Comparison of ENCODE assay signal across 32 cellular contexts in the genomic region with DNA sequence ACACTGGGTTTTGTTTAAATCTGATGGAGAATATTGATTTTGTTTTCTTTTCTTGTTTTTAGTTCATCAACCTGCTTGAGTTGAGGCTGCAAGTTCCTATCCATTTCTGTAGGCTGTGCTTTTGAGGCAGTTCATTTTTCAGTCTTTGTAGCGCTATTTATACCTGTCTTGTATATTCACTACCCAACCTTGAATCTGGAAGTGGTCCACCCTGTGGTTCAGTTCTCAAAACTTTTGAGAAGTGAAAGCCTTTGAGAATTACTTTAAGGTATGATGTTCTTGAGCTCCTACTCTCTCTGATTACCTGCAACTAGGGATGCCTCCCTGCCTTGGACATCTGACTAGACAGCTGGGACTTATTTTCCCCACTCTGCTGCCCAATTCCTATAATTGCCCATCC. TPM values are rescaled to one million over a fixed set of nuclear protein-coding genes. Genes with fewer than 3 reads are reported as not detected.
DNase-seq lines count a peak whose midpoint lies in the region; ATAC-seq and TF ChIP-seq lines count a peak whose summit lies in the region.
"Had no signal": no experiment of that assay in that cellular context is flagged by ENCODE, and none has a peak within 500 bp of the region (broad histone marks: within the 10 kb centered on the region; RNA-seq: fewer than 3 reads in every experiment).

No MANE protein-coding gene starts in this region.

- CTCF ChIA-PET in activated CD8-positive, alpha-beta memory T cell treated with anti-CD3 and anti-CD28 coated beads, Interleukin-2, amount 10 ng/mL, durations not matched to agents 7 days and 5 days (lab: Charles Lee): no interaction called here

- no peak for TF ChIP-seq POLR2A in esophagus muscularis mucosa (IDR thresholded peaks at IDR 0.05; ENCODE audit: low read depth)

- TF ChIP-seq EP300 in esophagus muscularis mucosa (IDR thresholded peaks at IDR 0.05): no peak

- H3K4me1 Mint-ChIP-seq in activated CD8-positive, alpha-beta memory T cell treated with anti-CD3 and anti-CD28 coated beads, Interleukin-2, amount 10 ng/mL, durations not matched to agents 7 days and 5 days: no peaks in the 10 kb centered on the region
- H3K4me1 Mint-ChIP-seq: endodermal cell, IgD-negative memory B cell, memory B cell had no signal

- DNase-seq in esophagus muscularis mucosa (ENCODE audit: extremely low spot score) (peak; percentile 64), psoas muscle (no peak)
- no peak for DNase-seq in activated CD8-positive, alpha-beta memory T cell treated with anti-CD3 and anti-CD28 coated beads, Interleukin-2, amount 10 ng/mL, durations not matched to agents 7 days and 5 days
- DNase-seq: activated CD4-positive, alpha-beta T cell treated with anti-CD3 and anti-CD28 coated beads for 48 hours; activated CD8-positive, alpha-beta memory T cell treated with anti-CD3 and anti-CD28 coated beads for 24 hours; activated gamma-delta T cell treated with Interleukin-2 at 50 U/mL for 16 hours; activated T-cell treated with anti-CD3 and anti-CD28 coated beads, Interleukin-2, amount 50 U/mL, for 4 hours; caudate nucleus; DND-41; endodermal cell; esophagus squamous epithelium; gastrocnemius medialis; hypothalamus; NCI-H1694; NCI-H2171 treated with DMSO at 0.1 percent for 48 hours; NCI-H524; NK-92 treated with Interleukin-12 subunit alpha and Interleukin-12 subunit beta, amount 100 ng/mL, for 24 hours; pancreas; Right ventricle myocardium superior; stimulated activated CD4-positive, alpha-beta T cell treated with anti-CD3 and anti-CD28 coated beads, Interleukin-1b, Interleukin-23, amount 100 ng/mL, for 48 hours; T-helper 9 cell had no signal

- peaks cover 10% of the 10 kb centered on the region for H3K27me3 Mint-ChIP-seq in activated CD8-positive, alpha-beta memory T cell treated with anti-CD3 and anti-CD28 coated beads, Interleukin-2, amount 10 ng/mL, durations not matched to agents 7 days and 5 days

- H3K4me3 ChIP-seq in esophagus muscularis mucosa (no peak overlapping the region), psoas muscle (no peak overlapping the region)
- H3K4me3 ChIP-seq: esophagus squamous epithelium, gastrocnemius medialis, pancreas, right atrium auricular region, smooth muscle cell, tibial nerve had no signal

- no peaks in the 10 kb centered on the region for H3K9me3 Mint-ChIP-seq in activated CD8-positive, alpha-beta memory T cell treated with anti-CD3 and anti-CD28 coated beads, Interleukin-2, amount 10 ng/mL, durations not matched to agents 7 days and 5 days (ENCODE audit: low read depth)
- H3K9me3 Mint-ChIP-seq: activated T-cell treated with anti-CD3 and anti-CD28 coated beads, Interleukin-2, amount 50 U/mL, for 4 hours; endodermal cell; IgD-negative memory B cell; memory B cell; neural crest cell had no signal

- H3K36me3 Mint-ChIP-seq in activated CD8-positive, alpha-beta memory T cell treated with anti-CD3 and anti-CD28 coated beads, Interleukin-2, amount 10 ng/mL, durations not matched to agents 7 days and 5 days: no peaks in the 10 kb centered on the region
- H3K36me3 Mint-ChIP-seq: IgD-negative memory B cell, memory B cell had no signal

- intact Hi-C loops in esophagus muscularis mucosa (cut with DNase I) (loop anchor here (5.0 kb wide), 1 partner anchor 99 kb away; no protein-coding TSS in a partner anchor), psoas muscle (cut with DNase I) (no loop called here)

- 97% methylated on average over 1 of the region's 1 CpG for WGBS in esophagus muscularis mucosa
- 95 to 98% (median 97%) methylated on average over 1 of the region's 1 CpG for WGBS in psoas muscle, 3 donors

- peaks cover 17 to 21% (median 20%) of the 10 kb centered on the region in 4 donors for H3K4me1 ChIP-seq in esophagus muscularis mucosa
- H3K4me1 ChIP-seq in psoas muscle: no peaks in the 10 kb centered on the region

- no peak overlapping the region for H3K27ac Mint-ChIP-seq in activated CD8-positive, alpha-beta memory T cell treated with anti-CD3 and anti-CD28 coated beads, Interleukin-2, amount 10 ng/mL, durations not matched to agents 7 days and 5 days
- H3K27ac Mint-ChIP-seq: endodermal cell, IgD-negative memory B cell, memory B cell had no signal

- H3K27me3 ChIP-seq in esophagus muscularis mucosa (no peaks in the 10 kb centered on the region), psoas muscle (ENCODE audit: insufficient read depth in 3 of 3, low read length in 2 of 3) (no peaks in the 10 kb centered on the region)
- H3K27me3 ChIP-seq: esophagus squamous epithelium, gastrocnemius medialis, pancreas, right atrium auricular region, tibial nerve had no signal

- no peak overlapping the region for H3K27ac ChIP-seq in esophagus muscularis mucosa (replicated peaks in 1 of 4)
- H3K27ac ChIP-seq in psoas muscle: no peak overlapping the region
- H3K27ac ChIP-seq: esophagus squamous epithelium, gastrocnemius medialis, right atrium auricular region, tibial nerve, VCaP had no signal

- ATAC-seq in GM18519 (IDR thresholded peaks at IDR 0.05; ENCODE audit: low FRiP score, unreplicated experiment): peak; percentile 71
- ATAC-seq in GM21529 (IDR thresholded peaks at IDR 0.05; ENCODE audit: unreplicated experiment): peak; percentile 90
- ATAC-seq in HG03103 (IDR thresholded peaks at IDR 0.05; ENCODE audit: low read depth, unreplicated experiment): peak; percentile 93
- ATAC-seq in psoas muscle: no peak
- ATAC-seq in HG02610 (IDR thresholded peaks at IDR 0.05; ENCODE audit: unreplicated experiment): no peak
- ATAC-seq in activated CD8-positive, alpha-beta memory T cell treated with anti-CD3 and anti-CD28 coated beads, Interleukin-2, amount 10 ng/mL, durations not matched to agents 7 days and 5 days: no peak
- ATAC-seq: activated T-cell treated with anti-CD3 and anti-CD28 coated beads, Interleukin-2, amount 50 U/mL, for 4 hours; gastrocnemius medialis; pancreas had no signal

- H3K9me3 ChIP-seq in esophagus muscularis mucosa (no peaks in the 10 kb centered on the region), psoas muscle (no peaks in the 10 kb centered on the region)
- H3K9me3 ChIP-seq: esophagus squamous epithelium, gastrocnemius medialis, pancreas, right atrium auricular region, tibial nerve had no signal

- H3K36me3 ChIP-seq in esophagus muscularis mucosa (no peaks in the 10 kb centered on the region), psoas muscle (ENCODE audit: insufficient read depth in 1 of 2, low read depth in 1 of 2) (no peaks in the 10 kb centered on the region)
- H3K36me3 ChIP-seq: esophagus squamous epithelium, gastrocnemius medialis, pancreas, right atrium auricular region, tibial nerve had no signal

- H3K4me3 Mint-ChIP-seq in activated CD8-positive, alpha-beta memory T cell treated with anti-CD3 and anti-CD28 coated beads, Interleukin-2, amount 10 ng/mL, durations not matched to agents 7 days and 5 days: no peak overlapping the region
- H3K4me3 Mint-ChIP-seq: activated T-cell treated with anti-CD3 and anti-CD28 coated beads, Interleukin-2, amount 50 U/mL, for 4 hours; endodermal cell; IgD-negative memory B cell; memory B cell; neural crest cell had no signal

- TF ChIP-seq CTCF in esophagus muscularis mucosa (IDR thresholded peaks at IDR 0.05) (no peak), psoas muscle (IDR thresholded peaks at IDR 0.05) (no peak)

RNA-seq across cellular contexts. Expression of a gene that starts 53.5 kb away (rescaled TPM):
- total RNA-seq in esophagus muscularis mucosa (10 to 100 TPM; 11.6 to 38.1 (median 17.7) TPM), psoas muscle (1 to 10 TPM in 1 of 4 donors, under 1 TPM in 3; 0.34 to 1.7 (median 0.79) TPM)
- polyA plus RNA-seq in psoas muscle: 1 to 10 TPM in 2 of 3 donors, under 1 TPM in 1; 0.58 to 1.4 (median 1.0) TPM
- not detected for total RNA-seq in activated CD8-positive, alpha-beta memory T cell treated with anti-CD3 and anti-CD28 coated beads, Interleukin-2, amount 10 ng/mL, durations not matched to agents 7 days and 5 days
- total RNA-seq: activated T-cell treated with anti-CD3 and anti-CD28 coated beads, Interleukin-2, amount 50 U/mL, for 4 hours had no signal
- polyA plus RNA-seq: IgD-negative memory B cell had no signal

Comparison
In these comparisons a context has a peak if more than half of its experiments do, and no peak if none do; other contexts are left out.
1. ATAC-seq: peak in GM18519 (single experiment), GM21529 (single experiment) and HG03103 (single experiment); none in psoas muscle (0 of 4), HG02610 (single experiment) and activated CD8-positive, alpha-beta memory T cell treated with anti-CD3 and anti-CD28 coated beads, Interleukin-2, amount 10 ng/mL, durations not matched to agents 7 days and 5 days (single experiment).
2. RNA of a gene that starts 53.5 kb away (total RNA-seq): 11.6 to 38.1 TPM in esophagus muscularis mucosa; 0.34 to 1.7 TPM in psoas muscle and not detected in activated CD8-positive, alpha-beta memory T cell treated with anti-CD3 and anti-CD28 coated beads, Interleukin-2, amount 10 ng/mL, durations not matched to agents 7 days and 5 days; every median in the first group is over 4 times any median in the second.